In genomic region chr12:53589423-53589822, GRCh38 we compare ENCODE assay signal across 25 cellular contexts.
"Had no signal": no experiment of that assay in that cellular context is flagged by ENCODE, and none has a peak within 500 bp of the region (broad histone marks: within the 10 kb centered on the region; RNA-seq: fewer than 3 reads in every experiment).

No MANE protein-coding gene starts in this region.

- H3K27me3 Mint-ChIP-seq: activated naive CD8-positive, alpha-beta T cell; stimulated activated memory B cell treated with anti-CD40 and anti-IgM and Interleukin-4, amounts not matched to agents 10 μg/mL and 1 μg/mL and 100 μg/mL, for 72 hours; stimulated activated naive CD8-positive, alpha-beta T cell treated with anti-CD3 and anti-CD28 coated beads, Interleukin-15, amount 100 ng/mL, for 72 hours had no signal

- H3K9me3 Mint-ChIP-seq: activated T-helper 1 cell treated with anti-CD3 and anti-CD28 coated beads, Interleukin-12 subunit alpha, Interleukin-12 subunit beta, Interleukin-2, Interleukin-4 antibody, amounts not matched to agents 30 ng/mL and 10 ng/mL and 1 ng/mL, durations not matched to agents 14 hours and 24 hours and 36 hours; neural crest cell; stimulated activated naive CD8-positive, alpha-beta T cell treated with anti-CD3 and anti-CD28 coated beads, Interleukin-15, amount 100 ng/mL, for 72 hours had no signal

- DNase-seq: activated CD4-positive, CD25-positive, alpha-beta regulatory T cell treated with anti-CD3 and anti-CD28 coated beads, Interleukin-2, amount 50 U/mL, for 72 hours; activated T-cell treated with anti-CD3 and anti-CD28 coated beads for 4 hours; anterior cingulate cortex; colonic mucosa; effector memory CD4-positive, alpha-beta T cell; erythroblast; left cardiac atrium; mammary epithelial cell; nucleus accumbens; pancreas; retina; sigmoid colon; small intestine; stimulated activated CD4-positive, alpha-beta T cell treated with anti-CD3 and anti-CD28 coated beads, Interleukin-4, amount 100 ng/mL, for 24 hours; stimulated activated naive CD8-positive, alpha-beta T cell treated with anti-CD3 and anti-CD28 coated beads, Interleukin-15, amount 100 ng/mL, for 72 hours; T-helper 9 cell; WERI-Rb-1 had no signal

- ATAC-seq: gastroesophageal sphincter; left cardiac atrium; pancreas; stimulated activated memory B cell treated with anti-CD40 and anti-IgM and Interleukin-4, amounts not matched to agents 10 μg/mL and 1 μg/mL and 100 μg/mL, for 72 hours; stimulated activated naive CD8-positive, alpha-beta T cell treated with anti-CD3 and anti-CD28 coated beads, Interleukin-15, amount 100 ng/mL, for 72 hours had no signal

- H3K27ac Mint-ChIP-seq: activated naive CD8-positive, alpha-beta T cell; activated T-helper 1 cell treated with anti-CD3 and anti-CD28 coated beads, Interleukin-12 subunit alpha, Interleukin-12 subunit beta, Interleukin-2, Interleukin-4 antibody, amounts not matched to agents 30 ng/mL and 10 ng/mL and 1 ng/mL, durations not matched to agents 14 hours and 24 hours and 36 hours; stimulated activated memory B cell treated with anti-CD40 and anti-IgM and Interleukin-4, amounts not matched to agents 10 μg/mL and 1 μg/mL and 100 μg/mL, for 72 hours had no signal

- H3K27me3 ChIP-seq: colonic mucosa, gastroesophageal sphincter, hepatocyte, pancreas, sigmoid colon, tibial nerve had no signal

- H3K4me3 ChIP-seq: colonic mucosa, gastroesophageal sphincter, hepatocyte, pancreas, prostate gland, sigmoid colon, tibial nerve had no signal

- H3K36me3 ChIP-seq: colonic mucosa, gastroesophageal sphincter, pancreas, prostate gland, sigmoid colon, tibial nerve, WERI-Rb-1 had no signal

- H3K4me3 Mint-ChIP-seq: activated naive CD8-positive, alpha-beta T cell; activated T-helper 1 cell treated with anti-CD3 and anti-CD28 coated beads, Interleukin-12 subunit alpha, Interleukin-12 subunit beta, Interleukin-2, Interleukin-4 antibody, amounts not matched to agents 30 ng/mL and 10 ng/mL and 1 ng/mL, durations not matched to agents 14 hours and 24 hours and 36 hours; neural crest cell; stimulated activated memory B cell treated with anti-CD40 and anti-IgM and Interleukin-4, amounts not matched to agents 10 μg/mL and 1 μg/mL and 100 μg/mL, for 72 hours; stimulated activated naive CD8-positive, alpha-beta T cell treated with anti-CD3 and anti-CD28 coated beads, Interleukin-15, amount 100 ng/mL, for 72 hours had no signal

- H3K9me3 ChIP-seq: colonic mucosa, gastroesophageal sphincter, pancreas, prostate gland, sigmoid colon, tibial nerve had no signal
